In genomic region chr11:117613521-117613920, GRCh38 we compare ENCODE assay signal across 1 cellular context.
TF ChIP-seq lines count a peak whose summit lies in the region.

No MANE protein-coding gene starts in this region.

TF ChIP-seq in H1, 55 proteins besides CTCF, POLR2A, EP300 and RAD21:
- TF ChIP-seq CHD2 (IDR thresholded peaks at IDR 0.05; ENCODE audit: low read length) (no peak), TEAD4 (IDR thresholded peaks at IDR 0.05; ENCODE audit: low read depth, low read length) (0 out of 2 replicates have a peak, but pooled peaks have one; percentile 14)
